34 cellular contexts compared by ENCODE assay signal in genomic region chr12:117085318-117085947, GRCh38. TPM values are rescaled to one million over a fixed set of nuclear protein-coding genes. Genes with fewer than 3 reads are reported as not detected.
DNase-seq lines count a peak whose midpoint lies in the region; ATAC-seq, FAIRE-seq and TF ChIP-seq lines count a peak whose summit lies in the region.
"Had no signal": no experiment of that assay in that cellular context is flagged by ENCODE, and none has a peak within 500 bp of the region (broad histone marks: within the 10 kb centered on the region; RNA-seq: fewer than 3 reads in every experiment).

No MANE protein-coding gene starts in this region.

- FAIRE-seq in urothelium cell line (lab: Jason Lieb, UNC), result no peak

- WGBS in body of pancreas, 2 donors, result 47 to 50% methylated on average over 8 to 10 of the region's 10 CpGs

- no peaks in the 10 kb centered on the region for H3K27me3 ChIP-seq in body of pancreas
- no peaks in the 10 kb centered on the region for H3K27me3 ChIP-seq in upper lobe of right lung
- H3K27me3 ChIP-seq in SJCRH30, result no peaks in the 10 kb centered on the region
- H3K27me3 ChIP-seq: BE2C, right lobe of liver had no signal

- DNase-seq in left cardiac atrium (peak; percentile 14), Right ventricle myocardium superior (no peak), body of pancreas (no peak), memory B cell (ENCODE audit: low spot score in 2 of 2) (no peak), upper lobe of right lung (peak; percentile 54), urothelium cell line (ENCODE audit: low spot score) (no peak), SJCRH30 (no peak)
- DNase-seq: ACHN; activated CD4-positive, alpha-beta T cell treated with anti-CD3 and anti-CD28 coated beads for 48 hours; activated naive CD4-positive, alpha-beta T cell; activated T-cell treated with anti-CD3 and anti-CD28 coated beads, Interleukin-2, amount 50 U/mL, for 4 hours; amniotic stem cell; BE2C; COR-L47; cortex of kidney; DMS79 treated with DMSO at 0.1 percent for 48 hours; foreskin fibroblast; KG1; left colon; midbrain; naive thymus-derived CD4-positive, alpha-beta T cell; NCI-H1436; NCI-H510A; NK-92 treated with Interleukin-12 subunit alpha and Interleukin-12 subunit beta, amount 100 ng/mL, for 24 hours; right lobe of liver; SIG-M5; stimulated activated CD4-positive, alpha-beta T cell treated with anti-CD3 and anti-CD28 coated beads, Interleukin-4, amount 100 ng/mL, for 24 hours; stimulated activated naive B cell treated with anti-CD40 and anti-IgM and Interleukin-4, amounts not matched to agents 10 μg/mL and 1 μg/mL and 100 μg/mL, for 72 hours; SW 1271; T-helper 9 cell; WERI-Rb-1 had no signal

- no peak for TF ChIP-seq POLR2A in body of pancreas (IDR thresholded peaks at IDR 0.05)

- H3K9me3 ChIP-seq in body of pancreas, result no peaks in the 10 kb centered on the region
- no peaks in the 10 kb centered on the region for H3K9me3 ChIP-seq in upper lobe of right lung
- H3K9me3 ChIP-seq in SJCRH30 (replicated peaks), result no peaks in the 10 kb centered on the region
- H3K9me3 ChIP-seq: BE2C had no signal

- H3K4me3 ChIP-seq in body of pancreas (no peak overlapping the region), upper lobe of right lung (no peak overlapping the region), SJCRH30 (no peak overlapping the region)
- H3K4me3 ChIP-seq: right lobe of liver had no signal

- no peak overlapping the region for H3K4me3 Mint-ChIP-seq in memory B cell
- H3K4me3 Mint-ChIP-seq: activated T-cell treated with anti-CD3 and anti-CD28 coated beads, Interleukin-2, amount 50 U/mL, for 4 hours; naive thymus-derived CD4-positive, alpha-beta T cell; stimulated activated naive B cell treated with anti-CD40 and anti-IgM and Interleukin-4, amounts not matched to agents 10 μg/mL and 1 μg/mL and 100 μg/mL, for 72 hours had no signal

- no peak for TF ChIP-seq CTCF in body of pancreas (IDR thresholded peaks at IDR 0.05)
- TF ChIP-seq CTCF in upper lobe of right lung (IDR thresholded peaks at IDR 0.05), result no peak

- ATAC-seq in left cardiac atrium (peak in 1 of 2 donors; percentile 26), Right ventricle myocardium superior (ENCODE audit: poor library complexity) (no peak), body of pancreas (no peak), memory B cell (ENCODE audit: low read depth) (no peak), upper lobe of right lung (peak; percentile 17), GM19023 (IDR thresholded peaks at IDR 0.05; ENCODE audit: unreplicated experiment) (no peak)
- ATAC-seq: HCT116; left colon; naive thymus-derived CD4-positive, alpha-beta T cell; stimulated activated naive B cell treated with anti-CD40 and anti-IgM and Interleukin-4, amounts not matched to agents 10 μg/mL and 1 μg/mL and 100 μg/mL, for 72 hours had no signal

- peaks cover 8% of the 10 kb centered on the region for H3K9me3 Mint-ChIP-seq in memory B cell

- peaks cover 78% of the 10 kb centered on the region for H3K4me1 ChIP-seq in body of pancreas
- H3K4me1 ChIP-seq in upper lobe of right lung, result no peaks in the 10 kb centered on the region
- H3K4me1 ChIP-seq in SJCRH30, result no peaks in the 10 kb centered on the region
- H3K4me1 ChIP-seq: BE2C, right lobe of liver had no signal

- no peaks in the 10 kb centered on the region for H3K27me3 Mint-ChIP-seq in memory B cell
- H3K27me3 Mint-ChIP-seq: naive thymus-derived CD4-positive, alpha-beta T cell; stimulated activated naive B cell treated with anti-CD40 and anti-IgM and Interleukin-4, amounts not matched to agents 10 μg/mL and 1 μg/mL and 100 μg/mL, for 72 hours had no signal

- H3K36me3 ChIP-seq in body of pancreas (replicated peaks in 1 of 2; ENCODE audit: insufficient read depth in 1 of 2, low read depth in 2 of 2) (no peaks in the 10 kb centered on the region), upper lobe of right lung (no peaks in the 10 kb centered on the region), SJCRH30 (no peaks in the 10 kb centered on the region)
- H3K36me3 ChIP-seq: BE2C, right lobe of liver, WERI-Rb-1 had no signal

- intact Hi-C loops in left cardiac atrium (cut with DNase I), result no loop called here
- intact Hi-C loops in Right ventricle myocardium superior (cut with DNase I), result no loop called here
- intact Hi-C loops in body of pancreas (cut with DNase I), result no loop called here
- intact Hi-C loops in upper lobe of right lung (cut with DNase I), result no loop called here

- H3K27ac ChIP-seq in body of pancreas, result peak overlapping the region; percentile 52 to 86 (median 65)
- no peak overlapping the region for H3K27ac ChIP-seq in upper lobe of right lung
- no peak overlapping the region for H3K27ac ChIP-seq in SJCRH30
- H3K27ac ChIP-seq: right lobe of liver, WERI-Rb-1 had no signal

- H3K27ac Mint-ChIP-seq in memory B cell, result peak overlapping the region; percentile 43
- H3K27ac Mint-ChIP-seq: stimulated activated naive B cell treated with anti-CD40 and anti-IgM and Interleukin-4, amounts not matched to agents 10 μg/mL and 1 μg/mL and 100 μg/mL, for 72 hours had no signal

- peaks cover 5% of the 10 kb centered on the region for H3K4me1 Mint-ChIP-seq in memory B cell
- H3K4me1 Mint-ChIP-seq: stimulated activated naive B cell treated with anti-CD40 and anti-IgM and Interleukin-4, amounts not matched to agents 10 μg/mL and 1 μg/mL and 100 μg/mL, for 72 hours had no signal

- H3K36me3 Mint-ChIP-seq in memory B cell, result peaks cover 4% of the 10 kb centered on the region

RNA-seq across cellular contexts. Expression of gene TESC, which starts 13.8 kb away (rescaled TPM):
- total RNA-seq in left cardiac atrium, result 10 to 100 TPM; 35.1 to 41.2 TPM
- total RNA-seq in Right ventricle myocardium superior, result 93.6 TPM
- 100 to 1,000 TPM; 110 to 127 TPM for total RNA-seq in body of pancreas
- total RNA-seq in upper lobe of right lung, result 10.3 TPM
- 0.10 and 0.61 TPM in 2 replicates for total RNA-seq in SJCRH30 (2014; rRNA removed; shearing (Covaris generic))
- total RNA-seq: osteocyte had no signal

Comparison
In these comparisons a context has a peak if more than half of its experiments do, and no peak if none do; other contexts are left out.
1. DNase-seq: peak in left cardiac atrium (single experiment) and upper lobe of right lung (single experiment); none in Right ventricle myocardium superior (single experiment), body of pancreas (0 of 4), memory B cell (0 of 2), urothelium cell line (single experiment) and SJCRH30 (0 of 2).
2. H3K27ac ChIP-seq: peak in body of pancreas (4 of 4); none in upper lobe of right lung (single experiment) and SJCRH30 (single experiment).